1 cellular context compared by ENCODE assay signal in genomic region chr1:41432481-41433280, GRCh38.
TF ChIP-seq lines count a peak whose summit lies in the region.

No MANE protein-coding gene starts in this region.

TF ChIP-seq in HepG2, 621 proteins besides CTCF, POLR2A, EP300 and RAD21 (continued from another document and continues in another):
- TF ChIP-seq RNF219 (CRISPR knock-in tag; IDR thresholded peaks at IDR 0.05), result no peak
- TF ChIP-seq STAG1 (CRISPR knock-in tag; IDR thresholded peaks at IDR 0.05), result peak; percentile 95
- no peak for TF ChIP-seq NFKBIZ (CRISPR knock-in tag; IDR thresholded peaks at IDR 0.05)
- TF ChIP-seq ZNF839 (CRISPR knock-in tag; IDR thresholded peaks at IDR 0.05; ENCODE audit: borderline replicate concordance), result no peak
- no peak for TF ChIP-seq POGZ (CRISPR knock-in tag; IDR thresholded peaks at IDR 0.05)
- no peak for TF ChIP-seq RFX1 (IDR thresholded peaks at IDR 0.05)
- peak; percentile 9; the same call in 1 of the 2 replicates for TF ChIP-seq HNF4A (CRISPR knock-in tag; IDR thresholded peaks at IDR 0.05)
- TF ChIP-seq, protein P1, sequence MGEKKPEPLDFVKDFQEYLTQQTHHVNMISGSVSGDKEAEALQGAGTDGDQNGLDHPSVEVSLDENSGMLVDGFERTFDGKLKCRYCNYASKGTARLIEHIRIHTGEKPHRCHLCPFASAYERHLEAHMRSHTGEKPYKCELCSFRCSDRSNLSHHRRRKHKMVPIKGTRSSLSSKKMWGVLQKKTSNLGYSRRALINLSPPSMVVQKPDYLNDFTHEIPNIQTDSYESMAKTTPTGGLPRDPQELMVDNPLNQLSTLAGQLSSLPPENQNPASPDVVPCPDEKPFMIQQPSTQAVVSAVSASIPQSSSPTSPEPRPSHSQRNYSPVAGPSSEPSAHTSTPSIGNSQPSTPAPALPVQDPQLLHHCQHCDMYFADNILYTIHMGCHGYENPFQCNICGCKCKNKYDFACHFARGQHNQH (CRISPR knock-in tag; IDR thresholded peaks at IDR 0.05), result 0 out of 2 replicates have a peak, but pooled peaks have one; percentile 22
- no peak for TF ChIP-seq FOXK1 (CRISPR knock-in tag; IDR thresholded peaks at IDR 0.05; ENCODE audit: borderline replicate concordance, low read depth)
- no peak for TF ChIP-seq SRF (IDR thresholded peaks at IDR 0.05; ENCODE audit: low read depth, low read length)
- no peak for TF ChIP-seq ZFYVE20 (CRISPR knock-in tag; IDR thresholded peaks at IDR 0.05; ENCODE audit: borderline replicate concordance, low read depth)
- TF ChIP-seq ZNF317 (CRISPR knock-in tag; IDR thresholded peaks at IDR 0.05), result peak; percentile 27; the same call in 1 of the 2 replicates
- no peak for TF ChIP-seq HDAC1 (CRISPR knock-in tag; IDR thresholded peaks at IDR 0.05)
- TF ChIP-seq, protein P2, sequence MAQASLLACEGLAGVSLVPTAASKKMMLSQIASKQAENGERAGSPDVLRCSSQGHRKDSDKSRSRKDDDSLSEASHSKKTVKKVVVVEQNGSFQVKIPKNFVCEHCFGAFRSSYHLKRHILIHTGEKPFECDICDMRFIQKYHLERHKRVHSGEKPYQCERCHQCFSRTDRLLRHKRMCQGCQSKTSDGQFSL (CRISPR knock-in tag; IDR thresholded peaks at IDR 0.05), result no peak
- no peak for TF ChIP-seq CEBPG (CRISPR knock-in tag; IDR thresholded peaks at IDR 0.05)
- TF ChIP-seq, protein P3, sequence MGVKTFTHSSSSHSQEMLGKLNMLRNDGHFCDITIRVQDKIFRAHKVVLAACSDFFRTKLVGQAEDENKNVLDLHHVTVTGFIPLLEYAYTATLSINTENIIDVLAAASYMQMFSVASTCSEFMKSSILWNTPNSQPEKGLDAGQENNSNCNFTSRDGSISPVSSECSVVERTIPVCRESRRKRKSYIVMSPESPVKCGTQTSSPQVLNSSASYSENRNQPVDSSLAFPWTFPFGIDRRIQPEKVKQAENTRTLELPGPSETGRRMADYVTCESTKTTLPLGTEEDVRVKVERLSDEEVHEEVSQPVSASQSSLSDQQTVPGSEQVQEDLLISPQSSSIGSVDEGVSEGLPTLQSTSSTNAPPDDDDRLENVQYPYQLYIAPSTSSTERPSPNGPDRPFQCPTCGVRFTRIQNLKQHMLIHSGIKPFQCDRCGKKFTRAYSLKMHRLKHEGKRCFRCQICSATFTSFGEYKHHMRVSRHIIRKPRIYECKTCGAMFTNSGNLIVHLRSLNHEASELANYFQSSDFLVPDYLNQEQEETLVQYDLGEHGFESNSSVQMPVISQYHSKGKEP (CRISPR knock-in tag; IDR thresholded peaks at IDR 0.05), result no peak
- TF ChIP-seq ZNF430 (CRISPR knock-in tag; IDR thresholded peaks at IDR 0.05), result no peak
- TF ChIP-seq ATRX (CRISPR knock-in tag; IDR thresholded peaks at IDR 0.05; ENCODE audit: borderline replicate concordance), result no peak
- peak; percentile 22; the same call in 1 of the 2 replicates for TF ChIP-seq ATF3 (CRISPR knock-in tag; IDR thresholded peaks at IDR 0.05)
- peak; percentile 76 for TF ChIP-seq ZMYM3 (CRISPR knock-in tag; IDR thresholded peaks at IDR 0.05)
- no peak for TF ChIP-seq KLF12 (CRISPR knock-in tag; IDR thresholded peaks at IDR 0.05; ENCODE audit: borderline replicate concordance)
- TF ChIP-seq HOXA7 (CRISPR knock-in tag; IDR thresholded peaks at IDR 0.05), result no peak
- no peak for TF ChIP-seq TOPORS (CRISPR knock-in tag; IDR thresholded peaks at IDR 0.05)
- 0 out of 2 replicates have a peak, but pooled peaks have one; percentile 66 for TF ChIP-seq ZNF772 (CRISPR knock-in tag; IDR thresholded peaks at IDR 0.05)
- no peak for TF ChIP-seq CCAR2 (optimal IDR thresholded peaks at IDR 0.05; ENCODE audit: low read depth, low read length)
- peak; percentile 8; the same call in 1 of the 2 replicates for TF ChIP-seq FOSL1 (CRISPR knock-in tag; IDR thresholded peaks at IDR 0.05; ENCODE audit: borderline replicate concordance)
- peak; percentile 54; the same call in 1 of the 2 replicates for TF ChIP-seq ATF2 (CRISPR knock-in tag; IDR thresholded peaks at IDR 0.05)
- no peak for TF ChIP-seq TBL1XR1 (IDR thresholded peaks at IDR 0.05; ENCODE audit: borderline replicate concordance, low read length, partially characterized antibody)
- TF ChIP-seq ZNF616 (CRISPR knock-in tag; IDR thresholded peaks at IDR 0.05; ENCODE audit: low read depth), result no peak
- TF ChIP-seq ZBTB43 (CRISPR knock-in tag; conservative IDR thresholded peaks at IDR 0.05), result no peak
- TF ChIP-seq ZNF331 (CRISPR knock-in tag; IDR thresholded peaks at IDR 0.05), result no peak
- TF ChIP-seq MAFG (CRISPR knock-in tag; IDR thresholded peaks at IDR 0.05), result no peak
- TF ChIP-seq RBM22 (optimal IDR thresholded peaks at IDR 0.05; ENCODE audit: low read length), result no peak
- no peak for TF ChIP-seq SIN3A (IDR thresholded peaks at IDR 0.05; ENCODE audit: borderline replicate concordance, low read depth, low read length)
- TF ChIP-seq MATR3 (CRISPR knock-in tag; IDR thresholded peaks at IDR 0.05), result no peak
- no peak for TF ChIP-seq ZNF574 (CRISPR knock-in tag; IDR thresholded peaks at IDR 0.05)
- no peak for TF ChIP-seq NFIC (IDR thresholded peaks at IDR 0.05; ENCODE audit: low read length)
- no peak for TF ChIP-seq ZBTB26 (CRISPR knock-in tag; IDR thresholded peaks at IDR 0.05; ENCODE audit: borderline replicate concordance)
- no peak for TF ChIP-seq USF2 (IDR thresholded peaks at IDR 0.05; ENCODE audit: low read depth, low read length)
- no peak for TF ChIP-seq USF2 (CRISPR knock-in tag; IDR thresholded peaks at IDR 0.05; ENCODE audit: borderline replicate concordance)
- no peak for TF ChIP-seq SRSF9 (IDR thresholded peaks at IDR 0.05; ENCODE audit: borderline replicate concordance, insufficient read depth, low read depth, low read length, poor library complexity, severe bottlenecking)
- TF ChIP-seq FOXJ3 (CRISPR knock-in tag; IDR thresholded peaks at IDR 0.05; ENCODE audit: borderline replicate concordance), result no peak
- TF ChIP-seq FOSL2 (CRISPR knock-in tag; IDR thresholded peaks at IDR 0.05), result peak; percentile 92
- peak; percentile 68 for TF ChIP-seq RXRA (CRISPR knock-in tag; IDR thresholded peaks at IDR 0.05)
- no peak for TF ChIP-seq HIVEP1 (CRISPR knock-in tag; IDR thresholded peaks at IDR 0.05)
- no peak for TF ChIP-seq FOXM1 (CRISPR knock-in tag; IDR thresholded peaks at IDR 0.05)
- no peak for TF ChIP-seq ZFP41 (CRISPR knock-in tag; IDR thresholded peaks at IDR 0.05; ENCODE audit: borderline replicate concordance)
- no peak for TF ChIP-seq ZNF232 (CRISPR knock-in tag; IDR thresholded peaks at IDR 0.05; ENCODE audit: borderline replicate concordance)
- TF ChIP-seq ZNF614 (CRISPR knock-in tag; IDR thresholded peaks at IDR 0.05; ENCODE audit: borderline replicate concordance), result 0 out of 2 replicates have a peak, but pooled peaks have one; percentile 35
- no peak for TF ChIP-seq FOXK2 (IDR thresholded peaks at IDR 0.05)
- no peak for TF ChIP-seq THAP8 (CRISPR knock-in tag; IDR thresholded peaks at IDR 0.05; ENCODE audit: borderline replicate concordance)
- no peak for TF ChIP-seq ZNF550 (CRISPR knock-in tag; IDR thresholded peaks at IDR 0.05; ENCODE audit: borderline replicate concordance)
- no peak for TF ChIP-seq KLF9 (CRISPR knock-in tag; IDR thresholded peaks at IDR 0.05; ENCODE audit: low read depth)
- TF ChIP-seq ZNF777 (CRISPR knock-in tag; IDR thresholded peaks at IDR 0.05), result no peak
